In the genomic region with DNA sequence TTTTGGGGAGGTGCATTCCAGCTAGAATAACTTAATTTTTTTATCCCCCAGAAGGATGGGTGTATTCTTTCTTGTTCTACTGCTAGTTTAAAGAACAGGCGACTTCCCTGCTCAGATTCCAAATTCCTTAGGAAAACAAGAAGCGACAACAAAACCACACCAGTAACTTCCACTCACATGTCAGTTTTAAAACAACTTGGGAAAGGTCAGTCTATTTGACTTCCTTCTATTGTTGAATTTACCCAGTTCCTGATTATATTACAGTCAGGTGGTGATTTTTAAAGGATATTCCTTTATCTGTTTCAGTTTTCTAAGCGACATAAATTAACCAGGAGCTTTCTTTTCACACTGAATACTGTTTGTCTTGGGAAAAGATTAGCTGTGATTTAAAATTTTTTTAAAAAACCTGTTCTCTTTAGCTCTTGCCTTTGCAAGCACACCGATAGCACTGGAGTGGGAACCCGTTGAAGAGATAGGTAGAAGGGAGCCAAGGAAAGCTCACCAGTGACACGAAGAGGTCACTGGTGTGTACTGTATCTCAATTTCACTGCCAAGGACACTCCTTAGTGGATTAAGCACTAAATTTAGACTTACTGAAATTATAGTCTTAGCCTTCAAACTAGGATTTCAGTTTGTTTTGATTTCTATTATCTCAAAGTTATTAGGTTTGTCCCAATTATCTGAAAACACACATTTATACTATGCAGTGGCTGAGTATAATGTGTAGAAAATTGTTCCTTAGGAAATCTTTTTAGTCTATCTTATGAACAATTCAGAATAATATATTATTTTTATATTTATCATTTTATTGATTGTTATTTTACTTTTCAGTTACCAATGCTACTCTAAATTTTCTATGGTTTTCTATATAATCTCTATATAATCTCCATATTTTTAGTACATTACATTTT, we compare ENCODE assay signal across 8 cellular contexts. TPM values are rescaled to one million over a fixed set of nuclear protein-coding genes. Genes with fewer than 3 reads are reported as not detected.
A peak's percentile ranks its signal among the peaks of the same experiment; 100 is the strongest.
DNase-seq lines count a peak whose midpoint lies in the region; ATAC-seq, FAIRE-seq and TF ChIP-seq lines count a peak whose summit lies in the region.

No MANE protein-coding gene starts in this region.

- no peak for TF ChIP-seq POLR2A in GM12878 (IDR thresholded peaks at IDR 0.05; ENCODE audit: low read depth, low read length)

- H3K27me3 ChIP-seq in GM12878 (replicated peaks in 1 of 2; ENCODE audit: control insufficient read depth in 2 of 2, insufficient read depth in 2 of 2, low read length in 1 of 2) (no peaks in the 10 kb centered on the region), smooth muscle cell (ENCODE audit: low read depth) (no peaks in the 10 kb centered on the region)

- SMC1A ChIA-PET in GM12878 (lab: Charles Lee; ENCODE audit: uncharacterized antibody, unreplicated experiment) = interaction anchor here (0.5 to 6.0 kb wide), 60 partner anchors 9 to 1931 kb away, joined by 3 to 52 read pairs (median 4); no protein-coding TSS in a partner anchor

- H3K4me1 ChIP-seq in GM12878 (ENCODE audit: control insufficient read depth, insufficient read depth, low read length) = no peaks in the 10 kb centered on the region
- H3K4me1 ChIP-seq in smooth muscle cell (ENCODE audit: low read depth) = peaks cover 11% of the 10 kb centered on the region

- POLR2A ChIA-PET in GM12878 (lab: Charles Lee) = interaction anchor here (1.1 to 1.2 kb wide), 2 partner anchors 9 to 233 kb away, joined by 3 read pairs; no protein-coding TSS in a partner anchor

- H4K20me1 ChIP-seq in GM12878 (ENCODE audit: control insufficient read depth, insufficient read depth) (no peaks in the 10 kb centered on the region), smooth muscle cell (ENCODE audit: low read depth) (no peaks in the 10 kb centered on the region)

- H2AFZ ChIP-seq in GM12878 (ENCODE audit: control insufficient read depth, low read depth, low read length) = no peak overlapping the region; the same call in 1 of the 2 replicates
- H2AFZ ChIP-seq in smooth muscle cell (ENCODE audit: low read depth) = peak overlapping the region; percentile 57

- 46% methylated on average over 6 of the region's 6 CpGs for WGBS in GM12878 (ENCODE audit: insufficient coverage, insufficient replicate concordance, low lambda C conversion rate, missing lambda C conversion rate)
- WGBS in smooth muscle cell (ENCODE audit: low lambda C conversion rate) = 17% methylated on average over 6 of the region's 6 CpGs

- H3K4me2 ChIP-seq in GM12878 (ENCODE audit: control insufficient read depth, insufficient read depth) (no peak overlapping the region), smooth muscle cell (peak overlapping the region; percentile 44)

- peak; percentile 97 for TF ChIP-seq RAD21 in GM12878 (IDR thresholded peaks at IDR 0.05; ENCODE audit: insufficient read depth, low read depth, low read length)

- DNase-seq in GF-D8 (lab: John Stamatoyannopoulos, UW) = peak; percentile 10
- DNase-seq in NCI-H524 treated with DMSO at 0.1 percent for 48 hours (lab: John Stamatoyannopoulos, UW) = peak; percentile 19
- peak; percentile 47 for DNase-seq in GM12878 (ENCODE audit: low read depth, low spot score)
- peak; percentile 70 for DNase-seq in iPS-NIHi7 (ENCODE audit: extremely low spot score)
- DNase-seq in smooth muscle cell (lab: John Stamatoyannopoulos, UW; ENCODE audit: unreplicated experiment) = no peak
- no peak for DNase-seq in occipital lobe (lab: John Stamatoyannopoulos, UW)

- in situ Hi-C loops in GM12878 (cut with MboI) = loop anchor here (10.0 kb wide), 2 partner anchors 685 to 1105 kb away; no protein-coding TSS in a partner anchor

- no peaks in the 10 kb centered on the region for H3K9me3 ChIP-seq in GM12878 (replicated peaks; ENCODE audit: control insufficient read depth, insufficient read depth, low read length)
- no peaks in the 10 kb centered on the region for H3K9me3 ChIP-seq in smooth muscle cell (replicated peaks; ENCODE audit: low read depth)

- ATAC-seq in GM21515 (IDR thresholded peaks at IDR 0.05; ENCODE audit: unreplicated experiment) = peak; percentile 100
- ATAC-seq in HG03565 (IDR thresholded peaks at IDR 0.05; ENCODE audit: unreplicated experiment) = peak; percentile 99
- ATAC-seq in GM12878 = peak; percentile 99

- intact Hi-C loops in GM12878 (cut with micrococcal nuclease; ENCODE audit: unreplicated experiment) = loop anchor here (1.0 to 10.0 kb wide), 5 partner anchors 573 to 1099 kb away; no protein-coding TSS in a partner anchor

- FAIRE-seq in GM12878 (lab: Jason Lieb, UNC) = peak; percentile 77

- H3K4me3 ChIP-seq in GM12878 (no peak overlapping the region), smooth muscle cell (peak overlapping the region; percentile 17)

- no peaks in the 10 kb centered on the region for H3F3A ChIP-seq in smooth muscle cell (ENCODE audit: low read depth)

- no peak overlapping the region for H3K9ac ChIP-seq in GM12878 (ENCODE audit: control insufficient read depth, insufficient read depth, low read length)
- no peak overlapping the region for H3K9ac ChIP-seq in smooth muscle cell (ENCODE audit: low read depth)

- H3K36me3 ChIP-seq in GM12878 (ENCODE audit: control insufficient read depth in 2 of 2, insufficient read depth in 2 of 2, low read length in 1 of 2) = no peaks in the 10 kb centered on the region
- no peaks in the 10 kb centered on the region for H3K36me3 ChIP-seq in smooth muscle cell (ENCODE audit: low read depth)

- CTCF ChIA-PET in GM12878 (lab: Yijun Ruan, JAX) = interaction anchor here (0.6 to 9.5 kb wide), 74 partner anchors 9 to 1132 kb away, joined by 3 to 90 read pairs (median 3); no protein-coding TSS in a partner anchor

- no peak for TF ChIP-seq EP300 in GM12878 (IDR thresholded peaks at IDR 0.05; ENCODE audit: borderline replicate concordance in 1 of 2, control insufficient read depth in 1 of 2, low read depth in 2 of 2, low read length in 2 of 2)

- RAD21 ChIA-PET in GM12878 (lab: Charles Lee; ENCODE audit: unreplicated experiment) = interaction anchor here (0.5 to 4.1 kb wide), 51 partner anchors 9 to 1571 kb away, joined by 3 to 37 read pairs (median 4); no protein-coding TSS in a partner anchor

- H3K79me2 ChIP-seq in GM12878 (ENCODE audit: control insufficient read depth, insufficient read depth, low read length) (no peaks in the 10 kb centered on the region), smooth muscle cell (ENCODE audit: low read depth) (no peaks in the 10 kb centered on the region)

- TF ChIP-seq CTCF in GM12878 (IDR thresholded peaks at IDR 0.05 in 2 of 3, conservative IDR thresholded peaks at IDR 0.05 in 1 of 3; ENCODE audit: control insufficient read depth in 2 of 3, extremely low read depth in 1 of 3, insufficient read depth in 1 of 3, low read depth in 3 of 3, low read length in 3 of 3) (peak; percentile 83 to 89 (median 84)), smooth muscle cell (IDR thresholded peaks at IDR 0.05; ENCODE audit: borderline replicate concordance, insufficient read depth, poor library complexity, severe bottlenecking) (peak; percentile 68)

- no peak overlapping the region for H3K27ac ChIP-seq in GM12878 (ENCODE audit: control insufficient read depth, insufficient read depth)
- H3K27ac ChIP-seq in smooth muscle cell (ENCODE audit: low read depth) = no peak overlapping the region

- no TSS peak for BruUV-seq in GM12878 (replicated peaks; lab: Mats Ljungman, UMichigan)

TF ChIP-seq in GM12878, 131 proteins besides CTCF, POLR2A, EP300 and RAD21 (continues in another document):
- TF ChIP-seq, protein P1, sequence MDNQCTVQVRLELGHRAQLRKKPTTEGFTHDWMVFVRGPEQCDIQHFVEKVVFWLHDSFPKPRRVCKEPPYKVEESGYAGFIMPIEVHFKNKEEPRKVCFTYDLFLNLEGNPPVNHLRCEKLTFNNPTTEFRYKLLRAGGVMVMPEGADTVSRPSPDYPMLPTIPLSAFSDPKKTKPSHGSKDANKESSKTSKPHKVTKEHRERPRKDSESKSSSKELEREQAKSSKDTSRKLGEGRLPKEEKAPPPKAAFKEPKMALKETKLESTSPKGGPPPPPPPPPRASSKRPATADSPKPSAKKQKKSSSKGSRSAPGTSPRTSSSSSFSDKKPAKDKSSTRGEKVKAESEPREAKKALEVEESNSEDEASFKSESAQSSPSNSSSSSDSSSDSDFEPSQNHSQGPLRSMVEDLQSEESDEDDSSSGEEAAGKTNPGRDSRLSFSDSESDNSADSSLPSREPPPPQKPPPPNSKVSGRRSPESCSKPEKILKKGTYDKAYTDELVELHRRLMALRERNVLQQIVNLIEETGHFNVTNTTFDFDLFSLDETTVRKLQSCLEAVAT (IDR thresholded peaks at IDR 0.05) = no peak
- TF ChIP-seq MTA3 (IDR thresholded peaks at IDR 0.05; ENCODE audit: borderline replicate concordance, low read length) (no peak), SIN3A (IDR thresholded peaks at IDR 0.05; ENCODE audit: low read depth, low read length) (no peak)

RNA-seq across cellular contexts. Expression of a gene that starts 22.3 kb away (rescaled TPM):
- 82.3 and 93.5 TPM in 2 replicates for total RNA-seq in GM12878 (2013; cell fraction: nucleolus; rRNA removed)
- total RNA-seq in GM12878 (2014; rRNA removed) = 117 and 126 TPM in 2 replicates
- 66.9 and 69.3 TPM in 2 replicates for total RNA-seq in GM12878 (2014; rRNA removed; fragmentation: Illumina TruSeq; extraction: Trizol)
- total RNA-seq in GM12878 (2021) = 164 and 172 TPM in 2 replicates
- 21.0 TPM for polyA plus RNA-seq in GM12878 (2011; ENCODE audit: low read depth)
- 133 and 179 TPM in 2 replicates for polyA plus RNA-seq in GM12878 (2011; rRNA removed)
- 34.8 and 36.8 TPM in 2 replicates for polyA plus RNA-seq in GM12878 (2011; cell fraction: cytosol; rRNA removed)
- polyA plus RNA-seq in GM12878 (2011; cell fraction: nucleus; rRNA removed) = 35.8 and 51.3 TPM in 2 replicates
- 63.3 and 74.6 TPM in 2 replicates for polyA plus RNA-seq in GM12878 (2012)
- 57.9 and 75.6 TPM in 2 replicates for polyA plus RNA-seq in GM12878 (2014; fragmentation: Illumina TruSeq; extraction: Trizol)
- polyA plus RNA-seq in GM12878 (2014; fragmentation: Nextera tagmentation; extraction: Ambion mirVana) = 100 to 1,000 TPM in 1 of 2 experiments, 10 to 100 TPM in 1; 80.6 to 134 TPM
- 68.4 and 78.4 TPM in 2 replicates for polyA plus RNA-seq in GM12878 (2014; rRNA removed)
- polyA plus RNA-seq in GM12878 (2016; fragmentation: Nextera tagmentation; extraction: Ambion mirVana) = 10 to 100 TPM; 29.0 to 42.6 TPM
- 36.7 and 43.4 TPM in 2 replicates for polyA minus RNA-seq in GM12878 (2011; rRNA and poly(A)+ RNA removed)
- polyA minus RNA-seq in GM12878 (2011; cell fraction: cytosol; rRNA and poly(A)+ RNA removed) = 43.2 and 45.2 TPM in 2 replicates
- polyA minus RNA-seq in GM12878 (2011; cell fraction: nucleus; rRNA and poly(A)+ RNA removed) = 28.7 and 43.7 TPM in 2 replicates
- total RNA-seq in smooth muscle cell = 206 and 217 TPM in 2 replicates
- polyA plus RNA-seq in smooth muscle cell = 157 and 172 TPM in 2 replicates
- 337 TPM for total RNA-seq in occipital lobe

Comparison
In these comparisons a context has a peak if more than half of its experiments do, and no peak if none do; other contexts are left out.
1. DNase-seq: peak in GF-D8 (single experiment), NCI-H524 treated with DMSO at 0.1 percent for 48 hours (single experiment), GM12878 (single experiment) and iPS-NIHi7 (single experiment); none in smooth muscle cell (single experiment) and occipital lobe (single experiment).
2. Peak in every context shown above with its lines, with median percentiles within 50 percentile points of each other: ATAC-seq.